ENCODE assay signal across 21 cellular contexts in the genomic region with DNA sequence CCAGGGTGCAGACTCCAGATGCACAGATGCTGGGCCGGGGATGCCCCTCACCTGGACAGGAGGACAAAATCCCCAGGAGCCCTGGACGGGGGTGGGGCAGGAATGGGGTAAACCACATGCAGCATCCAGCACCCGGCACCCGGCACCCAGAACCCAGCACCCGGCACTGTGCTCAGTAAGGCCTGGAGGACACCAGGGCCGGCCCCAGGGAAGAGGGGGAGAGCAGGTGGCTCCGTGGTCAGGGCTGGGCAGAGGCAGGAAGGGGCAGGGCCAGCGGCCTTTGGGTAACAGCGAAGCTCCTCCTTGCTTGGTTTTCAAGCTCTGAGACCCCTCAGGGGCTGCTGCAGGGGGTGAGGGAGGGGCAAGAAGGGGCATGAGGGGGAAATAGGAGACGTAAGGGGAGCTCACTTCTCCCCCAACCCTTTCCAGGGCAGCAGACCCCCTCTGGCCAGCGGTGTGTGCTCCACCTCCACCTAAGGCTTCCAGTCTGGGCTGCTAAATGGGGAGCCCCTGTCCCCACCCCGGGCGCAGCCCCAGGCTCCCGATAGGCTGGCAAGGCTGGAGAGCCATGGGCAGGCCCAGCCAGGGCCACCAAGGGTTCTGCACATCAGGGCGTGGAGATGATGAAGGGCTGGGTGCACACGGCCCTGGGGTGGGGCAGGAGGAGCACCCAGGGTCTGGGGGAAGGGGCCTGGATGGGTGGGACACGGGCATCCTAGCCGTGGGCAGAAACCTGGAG. TPM values are rescaled to one million over a fixed set of nuclear protein-coding genes. Genes with fewer than 3 reads are reported as not detected.
A peak's percentile ranks its signal among the peaks of the same experiment; 100 is the strongest.
DNase-seq lines count a peak whose midpoint lies in the region; ATAC-seq, FAIRE-seq and TF ChIP-seq lines count a peak whose summit lies in the region.
"Had no signal": no experiment of that assay in that cellular context is flagged by ENCODE, and none has a peak within 500 bp of the region (broad histone marks: within the 10 kb centered on the region; RNA-seq: fewer than 3 reads in every experiment).

No MANE protein-coding gene starts in this region.

- H3K36me3 Mint-ChIP-seq in endodermal cell (ENCODE audit: low read depth), result no peaks in the 10 kb centered on the region
- H3K36me3 Mint-ChIP-seq in activated T-cell treated with anti-CD3 and anti-CD28 coated beads, Interleukin-2, amount 50 U/mL, for 72 hours (ENCODE audit: insufficient read depth in 2 of 2), result no peaks in the 10 kb centered on the region
- H3K36me3 Mint-ChIP-seq: activated naive CD4-positive, alpha-beta T cell treated with anti-CD3 and anti-CD28 coated beads, Interleukin-2, amount 50 U/mL, for 24 hours had no signal

- H3K9ac ChIP-seq in K562 (ENCODE audit: insufficient read depth in 1 of 2, low read depth in 2 of 2, low read length in 2 of 2) (peak overlapping the region in 1 of 2 experiments; percentile 45; a peak in 2 of 4 replicates), endodermal cell (ENCODE audit: extremely low read depth, low read length, poor library complexity, severe bottlenecking) (no peak overlapping the region)

- TF ChIP-seq CTCF in K562 (IDR thresholded peaks at IDR 0.05 in 2 of 3, conservative IDR thresholded peaks at IDR 0.05 in 1 of 3; ENCODE audit: insufficient read depth in 2 of 3, low read depth in 1 of 3, low read length in 3 of 3) (no peak), endodermal cell (conservative IDR thresholded peaks at IDR 0.05) (no peak), BE2C (IDR thresholded peaks at IDR 0.05; ENCODE audit: low read depth, low read length) (no peak)

- no peaks in the 10 kb centered on the region for H3K9me3 ChIP-seq in K562 (replicated peaks; ENCODE audit: control insufficient read depth, insufficient read depth, low read depth, low read length)
- H3K9me3 ChIP-seq in endodermal cell (ENCODE audit: control insufficient read depth, low read length), result no peaks in the 10 kb centered on the region
- H3K9me3 ChIP-seq in small intestine (ENCODE audit: control insufficient read depth, low read depth), result no peaks in the 10 kb centered on the region
- no peaks in the 10 kb centered on the region for H3K9me3 ChIP-seq in BE2C
- H3K9me3 ChIP-seq: heart left ventricle, suprapubic skin had no signal

- no peaks in the 10 kb centered on the region for H3K36me3 ChIP-seq in K562 (ENCODE audit: control insufficient read depth, insufficient read depth, low read length)
- H3K36me3 ChIP-seq in endodermal cell (ENCODE audit: control insufficient read depth, insufficient read depth, low read length), result no peaks in the 10 kb centered on the region
- no peaks in the 10 kb centered on the region for H3K36me3 ChIP-seq in small intestine (ENCODE audit: control insufficient read depth in 2 of 2, insufficient read depth in 2 of 2, low read length in 2 of 2)
- H3K36me3 ChIP-seq in BE2C, result no peaks in the 10 kb centered on the region
- H3K36me3 ChIP-seq: brain microvascular endothelial cell, heart left ventricle, suprapubic skin had no signal

- intact Hi-C loops in K562 (cut with micrococcal nuclease), result no loop called here

- no peaks in the 10 kb centered on the region for H3K27me3 Mint-ChIP-seq in endodermal cell (ENCODE audit: insufficient read depth)
- H3K27me3 Mint-ChIP-seq in activated T-cell treated with anti-CD3 and anti-CD28 coated beads, Interleukin-2, amount 50 U/mL, for 72 hours (ENCODE audit: low read depth), result peaks cover 7% of the 10 kb centered on the region

- DNase-seq in K562 (ENCODE audit: extremely low read depth in 1 of 4, low spot score in 3 of 4) (no peak), endodermal cell (no peak), mesenteric fat pad (ENCODE audit: low spot score) (peak; percentile 88), small intestine (peak; percentile 47), BE2C (no peak), HUDEP-2 (lab: John Stamatoyannopoulos, UW; ENCODE audit: unreplicated experiment in 76 of 76) (no peak)
- no peak for DNase-seq in activated T-cell treated with anti-CD3 and anti-CD28 coated beads, Interleukin-2, amount 50 U/mL, for 72 hours
- DNase-seq: activated CD4-positive, alpha-beta T cell treated with anti-CD3 and anti-CD28 coated beads, Interleukin-2, amount 50 U/mL, for 1 hour; AML-193; brain microvascular endothelial cell; H7; mesendoderm; NCI-H187 treated with DMSO at 0.1 percent for 48 hours; stimulated activated CD8-positive, alpha-beta memory T cell treated with anti-CD3 and anti-CD28 coated beads, Interleukin-4, amount 100 ng/mL, for 48 hours had no signal

- H3K27me3 ChIP-seq in K562 (ENCODE audit: control insufficient read depth in 2 of 2, insufficient read depth in 2 of 2, low read length in 2 of 2) (no peaks in the 10 kb centered on the region), endodermal cell (ENCODE audit: control insufficient read depth, insufficient read depth, low read length, poor library complexity, severe bottlenecking) (no peaks in the 10 kb centered on the region), small intestine (ENCODE audit: control insufficient read depth in 2 of 2, insufficient read depth in 2 of 2, low read length in 2 of 2) (no peaks in the 10 kb centered on the region), BE2C (no peaks in the 10 kb centered on the region)
- H3K27me3 ChIP-seq: brain microvascular endothelial cell had no signal

- ATAC-seq in K562, result no peak
- no peak for ATAC-seq in activated T-cell treated with anti-CD3 and anti-CD28 coated beads, Interleukin-2, amount 50 U/mL, for 72 hours (replicated peaks in 1 of 2)

- no peaks in the 10 kb centered on the region for H3K79me2 ChIP-seq in K562 (ENCODE audit: control insufficient read depth, insufficient read depth, low read length)

- no peak overlapping the region for H3K4me2 ChIP-seq in K562 (ENCODE audit: insufficient read depth, low read length)

- 61% methylated on average over 17 of the region's 18 CpGs for WGBS in K562 (ENCODE audit: insufficient coverage, low coverage, missing lambda C conversion rate)
- 88 to 89% methylated on average over 6 to 18 of the region's 18 CpGs for WGBS in endodermal cell (ENCODE audit: insufficient coverage in 1 of 2, insufficient read length in 1 of 2), 2 experiments
- WGBS in small intestine, 3 donors, result 18 to 59% (median 34%) methylated on average over 16 to 18 of the region's 18 CpGs

- H3K9me3 Mint-ChIP-seq in endodermal cell, result no peaks in the 10 kb centered on the region
- H3K9me3 Mint-ChIP-seq in activated T-cell treated with anti-CD3 and anti-CD28 coated beads, Interleukin-2, amount 50 U/mL, for 72 hours, result no peaks in the 10 kb centered on the region
- H3K9me3 Mint-ChIP-seq: activated naive CD4-positive, alpha-beta T cell treated with anti-CD3 and anti-CD28 coated beads, Interleukin-2, amount 50 U/mL, for 24 hours had no signal

- CTCF ChIA-PET in K562 (lab: Yijun Ruan, JAX; ENCODE audit: low intra/inter-chr PET ratio), result no interaction called here

- no peak overlapping the region for H3K4me3 Mint-ChIP-seq in endodermal cell
- H3K4me3 Mint-ChIP-seq in activated T-cell treated with anti-CD3 and anti-CD28 coated beads, Interleukin-2, amount 50 U/mL, for 72 hours, result no peak overlapping the region
- H3K4me3 Mint-ChIP-seq: activated naive CD4-positive, alpha-beta T cell treated with anti-CD3 and anti-CD28 coated beads, Interleukin-2, amount 50 U/mL, for 24 hours had no signal

- no TSS peak for BruUV-seq in K562 (replicated peaks; lab: Mats Ljungman, UMichigan)

- no peaks in the 10 kb centered on the region for H3K9me1 ChIP-seq in K562 (ENCODE audit: control insufficient read depth, insufficient read depth, low read length)

- FAIRE-seq in K562 (lab: Jason Lieb, UNC) (no peak), small intestine (lab: Jason Lieb, UNC) (no peak)

- no peak for TF ChIP-seq EP300 in K562 (IDR thresholded peaks at IDR 0.05; ENCODE audit: low read length)

- peak overlapping the region; percentile 64 for H2AFZ ChIP-seq in K562 (ENCODE audit: low read depth, low read length)

- H3K27ac ChIP-seq in K562 (ENCODE audit: extremely low read depth, low read depth, low read length) (no peak overlapping the region), endodermal cell (ENCODE audit: low read depth, low read length) (peak overlapping the region; percentile 92), small intestine (ENCODE audit: low read depth in 1 of 2, low read length in 1 of 2) (peak overlapping the region; percentile 91 to 99)
- H3K27ac ChIP-seq: brain microvascular endothelial cell, suprapubic skin had no signal

- in situ Hi-C loops in K562 (cut with MboI), result no loop called here

- H4K20me1 ChIP-seq in K562 (replicated peaks; ENCODE audit: control insufficient read depth, insufficient read depth, low read length), result no peaks in the 10 kb centered on the region

- H3K27ac Mint-ChIP-seq in endodermal cell, result no peak overlapping the region
- H3K27ac Mint-ChIP-seq in activated T-cell treated with anti-CD3 and anti-CD28 coated beads, Interleukin-2, amount 50 U/mL, for 72 hours, result no peak overlapping the region
- H3K27ac Mint-ChIP-seq: activated naive CD4-positive, alpha-beta T cell treated with anti-CD3 and anti-CD28 coated beads, Interleukin-2, amount 50 U/mL, for 24 hours had no signal

- peaks cover 54 to 90% of the 10 kb centered on the region in 2 experiments for H3K4me1 ChIP-seq in K562 (replicated peaks in 1 of 2; ENCODE audit: control insufficient read depth in 2 of 2, insufficient read depth in 2 of 2, low read length in 2 of 2)
- H3K4me1 ChIP-seq in endodermal cell (ENCODE audit: control insufficient read depth, insufficient read depth, low read length), result peaks cover 17% of the 10 kb centered on the region
- peaks cover 6 to 30% of the 10 kb centered on the region in 2 donors for H3K4me1 ChIP-seq in small intestine (ENCODE audit: control insufficient read depth in 2 of 2, insufficient read depth in 1 of 2, low read depth in 1 of 2, low read length in 1 of 2)
- peaks cover 10% of the 10 kb centered on the region for H3K4me1 ChIP-seq in BE2C
- H3K4me1 ChIP-seq: suprapubic skin had no signal

- no peak for TF ChIP-seq RAD21 in K562 (CRISPR knock-in tag; conservative IDR thresholded peaks at IDR 0.05 in 1 of 2, IDR thresholded peaks at IDR 0.05 in 1 of 2)

- peaks cover 15% of the 10 kb centered on the region for H3K4me1 Mint-ChIP-seq in endodermal cell
- H3K4me1 Mint-ChIP-seq in activated T-cell treated with anti-CD3 and anti-CD28 coated beads, Interleukin-2, amount 50 U/mL, for 72 hours (ENCODE audit: low read depth), result no peaks in the 10 kb centered on the region
- H3K4me1 Mint-ChIP-seq: activated naive CD4-positive, alpha-beta T cell treated with anti-CD3 and anti-CD28 coated beads, Interleukin-2, amount 50 U/mL, for 24 hours had no signal

- H3K4me3 ChIP-seq in K562 (no peak overlapping the region), endodermal cell (ENCODE audit: low read length) (no peak overlapping the region), small intestine (ENCODE audit: low read depth in 1 of 2, low read length in 2 of 2) (no peak overlapping the region), BE2C (ENCODE audit: low read depth, low read length) (no peak overlapping the region)
- H3K4me3 ChIP-seq: heart left ventricle, suprapubic skin had no signal

- TF ChIP-seq POLR2A in K562 (conservative IDR thresholded peaks at IDR 0.05), result no peak

- POLR2A ChIA-PET in K562 (lab: Yijun Ruan, JAX), result interaction anchor here (0.7 to 0.9 kb wide), 3 partner anchors 10 to 477 kb away, joined by 3 to 4 read pairs (median 3); no protein-coding TSS in a partner anchor

RNA-seq across cellular contexts. Expression of gene SLC6A19, which starts 17.8 kb away (rescaled TPM):
- 1.7 and 3.2 TPM in 2 replicates for total RNA-seq in K562 (2011; cell fraction: chromatin; rRNA removed; ENCODE audit: low replicate concordance)
- total RNA-seq in K562 (2011; cell fraction: nucleolus; rRNA removed), result 2.1 and 2.2 TPM in 2 replicates
- total RNA-seq in K562 (2011; cell fraction: nucleoplasm; rRNA removed), result 1.5 and 1.6 TPM in 2 replicates
- total RNA-seq in K562 (2014; rRNA removed), result 0.59 and 1.3 TPM in 2 replicates
- 0.26 and 0.47 TPM in 2 replicates for total RNA-seq in K562 (2014; rRNA removed; fragmentation: Illumina TruSeq; extraction: Trizol)
- total RNA-seq in K562 (2015; rRNA removed; fragmentation: Illumina TruSeq; extraction: Trizol), result 0.43 and 0.49 TPM in 2 replicates
- total RNA-seq in K562 (2021), result 1.3 and 1.6 TPM in 2 replicates
- 0.26 and 0.65 TPM in 2 replicates for polyA plus RNA-seq in K562 (2011; rRNA removed)
- polyA plus RNA-seq in K562 (2011; cell fraction: cytosol; rRNA removed), result 0.27 and 1.1 TPM in 2 replicates
- 1.4 and 5.0 TPM in 2 replicates for polyA plus RNA-seq in K562 (2011; cell fraction: nucleus; rRNA removed)
- 4.1 and 5.2 TPM in 2 replicates for polyA plus RNA-seq in K562 (2012)
- 0.74 and 1.1 TPM in 2 replicates for polyA plus RNA-seq in K562 (2014; fragmentation: Illumina TruSeq; extraction: Trizol)
- under 1 TPM; 0.03 to 0.04 TPM for polyA plus RNA-seq in K562 (2014; fragmentation: Nextera tagmentation; extraction: Ambion mirVana)
- 1.0 and 1.1 TPM in 2 replicates for polyA plus RNA-seq in K562 (2014; rRNA removed)
- polyA minus RNA-seq in K562 (2011; rRNA and poly(A)+ RNA removed), result 0.21 and 1.3 TPM in 2 replicates
- 0.27 and 0.95 TPM in 2 replicates for polyA minus RNA-seq in K562 (2011; cell fraction: cytosol; rRNA and poly(A)+ RNA removed)
- 0.22 and 0.67 TPM in 2 replicates for polyA minus RNA-seq in K562 (2011; cell fraction: nucleus; rRNA and poly(A)+ RNA removed)
- under 1 TPM; 0.09 to 0.15 TPM for total RNA-seq in endodermal cell
- polyA plus RNA-seq in endodermal cell (2013, experiment 1 of 2), result not detected
- not detected for polyA plus RNA-seq in endodermal cell (2013, experiment 2 of 2)
- 0.32 TPM for total RNA-seq in mesenteric fat pad
- polyA plus RNA-seq in small intestine, result 100 to 1,000 TPM in 2 of 3 donors, 10 to 100 TPM in 1; 56.3 to 199 (median 192) TPM
- total RNA-seq in activated T-cell treated with anti-CD3 and anti-CD28 coated beads, Interleukin-2, amount 50 U/mL, for 72 hours, result not detected
- polyA plus RNA-seq in BE2C (2012; ENCODE audit: insufficient read depth, insufficient read length, low read depth), result 1.3 TPM
- total RNA-seq: fibroblast of lung, heart left ventricle, NCI-H460, occipital lobe had no signal
- polyA plus RNA-seq: fibroblast of lung, heart left ventricle had no signal

RNA-seq across cellular contexts. Expression of gene SLC6A18, which starts 41.6 kb away (rescaled TPM):
- not detected in 2 replicates for total RNA-seq in K562 (2011; cell fraction: chromatin; rRNA removed; ENCODE audit: low replicate concordance)
- not detected in 2 replicates for total RNA-seq in K562 (2011; cell fraction: nucleolus; rRNA removed)
- total RNA-seq in K562 (2011; cell fraction: nucleoplasm; rRNA removed), result not detected in 2 replicates
- total RNA-seq in K562 (2014; rRNA removed) (not detected in 2 replicates), K562 (2014; rRNA removed; fragmentation: Illumina TruSeq; extraction: Trizol) (not detected in 2 replicates), K562 (2015; rRNA removed; fragmentation: Illumina TruSeq; extraction: Trizol) (not detected in 2 replicates), K562 (2021) (not detected in 2 replicates), endodermal cell (not detected), mesenteric fat pad (not detected)
- polyA plus RNA-seq in K562 (2011; rRNA removed) (not detected in 2 replicates), K562 (2014; fragmentation: Illumina TruSeq; extraction: Trizol) (not detected in 2 replicates), K562 (2014; fragmentation: Nextera tagmentation; extraction: Ambion mirVana) (not detected), K562 (2014; rRNA removed) (not detected in 2 replicates), small intestine (under 1 TPM in 1 of 3 donors, not detected in 2; 0.04 TPM)
- polyA plus RNA-seq in K562 (2011; cell fraction: cytosol; rRNA removed), result not detected in 2 replicates
- not detected in 2 replicates for polyA plus RNA-seq in K562 (2011; cell fraction: nucleus; rRNA removed)
- polyA plus RNA-seq in K562 (2012), result not detected in 2 replicates
- not detected in 2 replicates for polyA minus RNA-seq in K562 (2011; rRNA and poly(A)+ RNA removed)
- polyA minus RNA-seq in K562 (2011; cell fraction: cytosol; rRNA and poly(A)+ RNA removed), result not detected in 2 replicates
- not detected in 2 replicates for polyA minus RNA-seq in K562 (2011; cell fraction: nucleus; rRNA and poly(A)+ RNA removed)
- not detected for polyA plus RNA-seq in endodermal cell (2013, experiment 1 of 2)
- not detected for polyA plus RNA-seq in endodermal cell (2013, experiment 2 of 2)
- not detected for total RNA-seq in activated T-cell treated with anti-CD3 and anti-CD28 coated beads, Interleukin-2, amount 50 U/mL, for 72 hours
- polyA plus RNA-seq in BE2C (2012; ENCODE audit: insufficient read depth, insufficient read length, low read depth), result not detected
- total RNA-seq: fibroblast of lung, H7, heart left ventricle, NCI-H460, occipital lobe, skeletal muscle tissue, suprapubic skin had no signal
- polyA plus RNA-seq: fibroblast of lung, heart left ventricle had no signal

Comparison
In these comparisons a context has a peak if more than half of its experiments do, and no peak if none do; other contexts are left out.
1. DNase-seq: peak in mesenteric fat pad (single experiment) and small intestine (single experiment); none in K562 (0 of 4), endodermal cell (single experiment), activated T-cell treated with anti-CD3 and anti-CD28 coated beads, Interleukin-2, amount 50 U/mL, for 72 hours (0 of 2), BE2C (single experiment) and HUDEP-2 (0 of 76).